In the genomic region with DNA sequence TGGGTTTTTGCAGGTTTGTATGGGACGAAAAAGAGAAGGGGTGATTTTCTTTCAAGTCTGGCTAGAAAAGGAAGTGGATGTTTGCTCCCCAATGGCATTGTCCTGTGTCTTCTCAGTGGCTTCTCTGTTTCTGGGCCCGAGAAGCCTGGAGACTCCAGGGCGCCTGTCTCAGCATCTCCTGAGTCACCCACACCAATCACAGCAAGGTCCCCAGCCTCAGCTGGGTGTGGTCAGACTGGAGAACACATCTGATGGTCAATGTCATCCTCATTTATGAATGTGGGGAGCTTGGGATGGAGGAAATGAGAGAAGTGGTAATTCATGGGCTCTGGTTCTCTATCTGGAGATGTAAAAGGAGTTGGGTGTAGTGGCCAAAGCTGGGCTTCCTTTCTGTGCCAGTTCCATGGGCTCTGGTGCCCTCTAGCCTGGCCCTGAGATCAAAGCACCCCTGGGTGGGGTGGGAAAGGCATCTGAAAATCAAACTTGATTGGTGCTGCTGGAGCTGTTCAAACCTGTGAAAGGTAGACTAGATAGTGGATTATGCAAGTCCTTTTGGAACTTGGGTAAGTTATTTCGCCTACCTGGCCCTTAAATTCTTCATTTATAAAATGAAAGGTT, we compare ENCODE assay signal across 1 cellular context.
TF ChIP-seq lines count a peak whose summit lies in the region.

No MANE protein-coding gene starts in this region.

TF ChIP-seq in H1, 55 proteins besides CTCF, POLR2A, EP300 and RAD21 (continued from another document):
- TF ChIP-seq CHD7 (IDR thresholded peaks at IDR 0.05; ENCODE audit: insufficient replicate concordance, low read length) (no peak), SIN3A (conservative IDR thresholded peaks at IDR 0.05 in 1 of 2, IDR thresholded peaks at IDR 0.05 in 1 of 2; ENCODE audit: low read depth in 1 of 2, low read length in 2 of 2) (no peak), BCL11A (IDR thresholded peaks at IDR 0.05; ENCODE audit: low read depth in 2 of 2, low read length in 2 of 2) (no peak), RFX5 (IDR thresholded peaks at IDR 0.05; ENCODE audit: borderline replicate concordance, low read depth, low read length) (no peak), SAP30 (IDR thresholded peaks at IDR 0.05; ENCODE audit: insufficient read depth, insufficient replicate concordance, low read length) (no peak), PHF8 (conservative IDR thresholded peaks at IDR 0.05; ENCODE audit: low read depth, low read length) (no peak), JUN (IDR thresholded peaks at IDR 0.05; ENCODE audit: low read depth, low read length) (no peak)
- TF ChIP-seq, protein P1, sequence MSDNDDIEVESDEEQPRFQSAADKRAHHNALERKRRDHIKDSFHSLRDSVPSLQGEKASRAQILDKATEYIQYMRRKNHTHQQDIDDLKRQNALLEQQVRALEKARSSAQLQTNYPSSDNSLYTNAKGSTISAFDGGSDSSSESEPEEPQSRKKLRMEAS (IDR thresholded peaks at IDR 0.05): no peak
TF ChIP-seq in H1: peak in this region for 0.
